12 cellular contexts compared by ENCODE assay signal in genomic region chr2:187429989-187430388, GRCh38. TPM values are rescaled to one million over a fixed set of nuclear protein-coding genes. Genes with fewer than 3 reads are reported as not detected.
DNase-seq lines count a peak whose midpoint lies in the region; FAIRE-seq and TF ChIP-seq lines count a peak whose summit lies in the region.
"Had no signal": no experiment of that assay in that cellular context is flagged by ENCODE, and none has a peak within 500 bp of the region (broad histone marks: within the 10 kb centered on the region; RNA-seq: fewer than 3 reads in every experiment).

No MANE protein-coding gene starts in this region.

- no peaks in the 10 kb centered on the region for H3F3A ChIP-seq in smooth muscle cell (ENCODE audit: low read depth)

- FAIRE-seq in H54 (lab: Jason Lieb, UNC): peak; percentile 98

- no peaks in the 10 kb centered on the region for H4K20me1 ChIP-seq in smooth muscle cell (ENCODE audit: low read depth)

- no peaks in the 10 kb centered on the region for H3K36me3 ChIP-seq in adipocyte (ENCODE audit: control insufficient read depth, insufficient read depth, low read length, severe bottlenecking)
- no peaks in the 10 kb centered on the region for H3K36me3 ChIP-seq in smooth muscle cell (ENCODE audit: low read depth)

- H3K9ac ChIP-seq in adipocyte (ENCODE audit: low read length) (no peak overlapping the region), smooth muscle cell (ENCODE audit: low read depth) (no peak overlapping the region)

- DNase-seq in H54 (ENCODE audit: insufficient read length, low spot score) (peak; percentile 5), adipocyte (ENCODE audit: low read depth) (peak; percentile 62), fibroblast of the aortic adventitia (ENCODE audit: low read depth) (peak; percentile 60), skeletal muscle cell (ENCODE audit: low read depth) (peak; percentile 84), UCSD-AML1 (lab: John Stamatoyannopoulos, UW; ENCODE audit: unreplicated experiment) (no peak), smooth muscle cell (lab: John Stamatoyannopoulos, UW; ENCODE audit: unreplicated experiment) (no peak), H4 (ENCODE audit: low spot score) (no peak)
- DNase-seq: activated B cell treated with CpG ODN at 0.5 μM for 24 hours; activated T-cell treated with anti-CD3 and anti-CD28 coated beads, Interleukin-2, amount 50 U/mL, for 72 hours; MM.1S; NCI-H524; SHP77 treated with DMSO at 0.1 percent for 48 hours had no signal

- no peaks in the 10 kb centered on the region for H3K79me2 ChIP-seq in smooth muscle cell (ENCODE audit: low read depth)

- no peak overlapping the region for H2AFZ ChIP-seq in smooth muscle cell (ENCODE audit: low read depth)

- H3K4me2 ChIP-seq in smooth muscle cell: no peak overlapping the region

- no peak overlapping the region for H3K4me3 ChIP-seq in adipocyte (ENCODE audit: low read length)
- no peak overlapping the region for H3K4me3 ChIP-seq in fibroblast of the aortic adventitia (ENCODE audit: low read depth, low read length)
- no peak overlapping the region for H3K4me3 ChIP-seq in skeletal muscle cell (ENCODE audit: low read depth, low read length)
- H3K4me3 ChIP-seq in smooth muscle cell: no peak overlapping the region

- H3K27me3 ChIP-seq in adipocyte (replicated peaks; ENCODE audit: control insufficient read depth, insufficient read depth, low read length) (no peaks in the 10 kb centered on the region), smooth muscle cell (ENCODE audit: low read depth) (no peaks in the 10 kb centered on the region)

- TF ChIP-seq POLR2A in H54 (IDR thresholded peaks at IDR 0.05; ENCODE audit: low read depth, low read length): no peak

- TF ChIP-seq CTCF in fibroblast of the aortic adventitia (IDR thresholded peaks at IDR 0.05; ENCODE audit: insufficient read depth, low read length) (no peak), smooth muscle cell (IDR thresholded peaks at IDR 0.05; ENCODE audit: borderline replicate concordance, insufficient read depth, poor library complexity, severe bottlenecking) (no peak)

- peaks cover 30% of the 10 kb centered on the region for H3K4me1 ChIP-seq in adipocyte (ENCODE audit: control insufficient read depth, insufficient read depth, low read length)
- H3K4me1 ChIP-seq in smooth muscle cell (ENCODE audit: low read depth): no peaks in the 10 kb centered on the region

- H3K9me3 ChIP-seq in adipocyte (ENCODE audit: control insufficient read depth, low read length): no peaks in the 10 kb centered on the region
- no peaks in the 10 kb centered on the region for H3K9me3 ChIP-seq in smooth muscle cell (replicated peaks; ENCODE audit: low read depth)

- no peak overlapping the region for H3K27ac ChIP-seq in smooth muscle cell (ENCODE audit: low read depth)

RNA-seq across cellular contexts. Expression of gene CALCRL, which starts 18.1 kb away (rescaled TPM):
- total RNA-seq in fibroblast of the aortic adventitia (ENCODE audit: low replicate concordance) (10.6 and 18.3 TPM in 2 replicates), smooth muscle cell (1.6 and 1.7 TPM in 2 replicates)
- polyA plus RNA-seq in smooth muscle cell: 0.61 and 0.77 TPM in 2 replicates
- total RNA-seq in H4 (2014; rRNA removed; shearing (Covaris generic)): 0.62 and 1.3 TPM in 2 replicates

Comparison
In these comparisons a context has a peak if more than half of its experiments do, and no peak if none do; other contexts are left out.
1. DNase-seq: peak in H54 (single experiment), adipocyte (single experiment), fibroblast of the aortic adventitia (single experiment) and skeletal muscle cell (single experiment); none in UCSD-AML1 (single experiment), smooth muscle cell (single experiment) and H4 (single experiment).